ENCODE assay signal across 8 cellular contexts in genomic region chr16:56609463-56609921, GRCh38. TPM values are rescaled to one million over a fixed set of nuclear protein-coding genes. Genes with fewer than 3 reads are reported as not detected.
A peak's percentile ranks its signal among the peaks of the same experiment; 100 is the strongest.
DNase-seq lines count a peak whose midpoint lies in the region; ATAC-seq and TF ChIP-seq lines count a peak whose summit lies in the region.

No MANE protein-coding gene starts in this region.

- CTCF ChIA-PET in OCI-LY7 (lab: Charles Lee; ENCODE audit: unreplicated experiment) = no interaction called here

- H3K4me3 ChIP-seq in OCI-LY7 (ENCODE audit: low read depth, low read length, poor library complexity, severe bottlenecking) = peak overlapping the region; percentile 66
- H3K4me3 ChIP-seq in fibroblast of mammary gland (ENCODE audit: control insufficient read depth, low read depth, low read length) = peak overlapping the region; percentile 81
- peak overlapping the region; percentile 79 for H3K4me3 ChIP-seq in osteoblast (ENCODE audit: insufficient read depth, low read length)

- no peak for TF ChIP-seq CTCF in OCI-LY7 (conservative IDR thresholded peaks at IDR 0.05; ENCODE audit: low read length)
- no peak for TF ChIP-seq CTCF in fibroblast of mammary gland (conservative IDR thresholded peaks at IDR 0.05; ENCODE audit: control insufficient read depth, insufficient read depth, low read depth, low read length)
- no peak for TF ChIP-seq CTCF in osteoblast (IDR thresholded peaks at IDR 0.05; ENCODE audit: extremely low read depth, low read depth, low read length)
- peak; percentile 29 for TF ChIP-seq CTCF in type B pancreatic cell (conservative IDR thresholded peaks at IDR 0.05)

- H3K9me2 ChIP-seq in OCI-LY7 (ENCODE audit: insufficient read depth, low read length) = no peaks in the 10 kb centered on the region

- H3K4me1 ChIP-seq in OCI-LY7 (ENCODE audit: insufficient read depth, low read length, poor library complexity, severe bottlenecking) (peaks cover 52% of the 10 kb centered on the region), osteoblast (ENCODE audit: insufficient read depth, low read length) (peaks cover 76% of the 10 kb centered on the region)

- H4K20me1 ChIP-seq in OCI-LY7 (ENCODE audit: insufficient read depth, low read length) (no peaks in the 10 kb centered on the region), osteoblast (ENCODE audit: insufficient read depth, low read length) (no peaks in the 10 kb centered on the region)

- H3K9me3 ChIP-seq in OCI-LY7 (ENCODE audit: low read length) = no peaks in the 10 kb centered on the region
- H3K9me3 ChIP-seq in osteoblast (ENCODE audit: low read depth, low read length) = no peaks in the 10 kb centered on the region

- H3K36me3 Mint-ChIP-seq in activated T-cell treated with anti-CD3 and anti-CD28 coated beads, Interleukin-2, amount 50 U/mL, for 24 hours (ENCODE audit: low read depth) = peaks cover 11% of the 10 kb centered on the region
- H3K36me3 Mint-ChIP-seq in type B pancreatic cell = no peaks in the 10 kb centered on the region

- POLR2A ChIA-PET in OCI-LY7 (lab: Charles Lee) = no interaction called here

- H3K4me1 Mint-ChIP-seq in activated T-cell treated with anti-CD3 and anti-CD28 coated beads, Interleukin-2, amount 50 U/mL, for 24 hours (ENCODE audit: low read depth) = peaks cover 77% of the 10 kb centered on the region
- peaks cover 40% of the 10 kb centered on the region for H3K4me1 Mint-ChIP-seq in type B pancreatic cell (ENCODE audit: unreplicated experiment)

- no peaks in the 10 kb centered on the region for H3K9me3 Mint-ChIP-seq in activated T-cell treated with anti-CD3 and anti-CD28 coated beads, Interleukin-2, amount 50 U/mL, for 24 hours
- H3K9me3 Mint-ChIP-seq in type B pancreatic cell = no peaks in the 10 kb centered on the region

- no peaks in the 10 kb centered on the region for H3K36me3 ChIP-seq in OCI-LY7 (ENCODE audit: insufficient read depth, low read length)
- H3K36me3 ChIP-seq in osteoblast (ENCODE audit: insufficient read depth, low read length) = no peaks in the 10 kb centered on the region

- H2AFZ ChIP-seq in OCI-LY7 (ENCODE audit: low read length) = peak overlapping the region; percentile 81; the same call in 1 of the 2 replicates
- no peak overlapping the region for H2AFZ ChIP-seq in osteoblast (ENCODE audit: low read length)

- peak overlapping the region; percentile 5 for H3K27ac ChIP-seq in OCI-LY7 (ENCODE audit: low read depth, low read length, poor library complexity, severe bottlenecking)
- peak overlapping the region; percentile 98 for H3K27ac ChIP-seq in osteoblast (ENCODE audit: low read depth, low read length)

- H3K79me2 ChIP-seq in OCI-LY7 (ENCODE audit: insufficient read depth, low read depth, low read length) (no peaks in the 10 kb centered on the region), osteoblast (ENCODE audit: insufficient read depth, low read length) (no peaks in the 10 kb centered on the region)

- peak overlapping the region; percentile 95 for H3K4me3 Mint-ChIP-seq in activated T-cell treated with anti-CD3 and anti-CD28 coated beads, Interleukin-2, amount 50 U/mL, for 24 hours
- peak overlapping the region; percentile 86 for H3K4me3 Mint-ChIP-seq in type B pancreatic cell

- H3K4me2 ChIP-seq in OCI-LY7 (ENCODE audit: low read length) = peak overlapping the region; percentile 78
- H3K4me2 ChIP-seq in osteoblast (ENCODE audit: insufficient read depth, low read length) = peak overlapping the region; percentile 83

- H3K27ac Mint-ChIP-seq in activated T-cell treated with anti-CD3 and anti-CD28 coated beads, Interleukin-2, amount 50 U/mL, for 24 hours = peak overlapping the region; percentile 93
- peak overlapping the region; percentile 62 for H3K27ac Mint-ChIP-seq in type B pancreatic cell

- intact Hi-C loops in OCI-LY7 (cut with micrococcal nuclease; ENCODE audit: unreplicated experiment) = no loop called here

- H3K27me3 Mint-ChIP-seq in activated T-cell treated with anti-CD3 and anti-CD28 coated beads, Interleukin-2, amount 50 U/mL, for 24 hours = no peaks in the 10 kb centered on the region
- peaks cover 47% of the 10 kb centered on the region for H3K27me3 Mint-ChIP-seq in type B pancreatic cell

- ATAC-seq in HG03095 (IDR thresholded peaks at IDR 0.05; ENCODE audit: unreplicated experiment) = peak; percentile 33

- DNase-seq in NCI-H2227 (lab: John Stamatoyannopoulos, UW; ENCODE audit: unreplicated experiment) (peak; percentile 19), NCI-H2227 treated with DMSO at 0.1 percent for 48 hours (lab: John Stamatoyannopoulos, UW) (no peak), OCI-LY7 (ENCODE audit: low spot score) (peak; percentile 80), fibroblast of mammary gland (ENCODE audit: low read depth) (peak; percentile 92), osteoblast (ENCODE audit: insufficient read length, low spot score, missing footprints) (peak; percentile 86), type B pancreatic cell (ENCODE audit: extremely low spot score, unreplicated experiment) (no peak)
- DNase-seq in activated T-cell treated with anti-CD3 and anti-CD28 coated beads, Interleukin-2, amount 50 U/mL, for 24 hours = peak; percentile 66

- no TSS peak for BruUV-seq in OCI-LY7 (replicated peaks; lab: Mats Ljungman, UMichigan)

- H3K27me3 ChIP-seq in osteoblast (ENCODE audit: insufficient read depth, low read length) = no peaks in the 10 kb centered on the region

RNA-seq across cellular contexts. Expression of gene MT2A, which starts 1.1 kb away (rescaled TPM):
- total RNA-seq in OCI-LY7 (2014; rRNA removed; shearing (Covaris generic)) = 27.2 and 40.0 TPM in 2 replicates
- total RNA-seq in OCI-LY7 (2022) (5.7 and 9.3 TPM in 2 replicates), osteoblast (33.7 and 43.9 TPM in 2 replicates), type B pancreatic cell (ENCODE audit: low replicate concordance) (18.2 and 21.4 TPM in 2 replicates)

RNA-seq across cellular contexts. Expression of gene MT1E, which starts 16.1 kb away (rescaled TPM):
- not detected in 2 replicates for total RNA-seq in OCI-LY7 (2014; rRNA removed; shearing (Covaris generic))
- total RNA-seq in OCI-LY7 (2022) (not detected in 2 replicates), osteoblast (105 and 119 TPM in 2 replicates), type B pancreatic cell (ENCODE audit: low replicate concordance) (7.8 and 12.5 TPM in 2 replicates)

RNA-seq across cellular contexts. Expression of gene MT3, which starts 20.2 kb away (rescaled TPM):
- not detected in 2 replicates for total RNA-seq in OCI-LY7 (2014; rRNA removed; shearing (Covaris generic))
- total RNA-seq in OCI-LY7 (2022) (not detected in 2 replicates), osteoblast (not detected in 2 replicates), type B pancreatic cell (ENCODE audit: low replicate concordance) (not detected in 2 replicates)

RNA-seq across cellular contexts. Expression of gene MT1M, which starts 23.0 kb away (rescaled TPM):
- total RNA-seq in OCI-LY7 (2014; rRNA removed; shearing (Covaris generic)) = not detected in 2 replicates
- not detected in 2 replicates for total RNA-seq in OCI-LY7 (2022)
- 8.5 and 8.7 TPM in 2 replicates for total RNA-seq in osteoblast
- not detected in 2 replicates for total RNA-seq in type B pancreatic cell (ENCODE audit: low replicate concordance)

RNA-seq across cellular contexts. Expression of gene MT1A, which starts 29.0 kb away (rescaled TPM):
- total RNA-seq in OCI-LY7 (2014; rRNA removed; shearing (Covaris generic)) = not detected in 2 replicates
- total RNA-seq in OCI-LY7 (2022) (not detected in 2 replicates), osteoblast (0.59 TPM in 1 of 2 replicates, not detected in the other), type B pancreatic cell (ENCODE audit: low replicate concordance) (not detected in 2 replicates)

Comparison
In these comparisons a context has a peak if more than half of its experiments do, and no peak if none do; other contexts are left out.
1. DNase-seq: peak in NCI-H2227 (single experiment), OCI-LY7 (single experiment), activated T-cell treated with anti-CD3 and anti-CD28 coated beads, Interleukin-2, amount 50 U/mL, for 24 hours (single experiment), fibroblast of mammary gland (single experiment) and osteoblast (single experiment); none in NCI-H2227 treated with DMSO at 0.1 percent for 48 hours (single experiment) and type B pancreatic cell (single experiment).
2. Peak in every context shown above with its lines, with median percentiles within 50 percentile points of each other: H3K4me3 ChIP-seq.